Comparison of ENCODE assay signal across 1 cellular context in the genomic region with DNA sequence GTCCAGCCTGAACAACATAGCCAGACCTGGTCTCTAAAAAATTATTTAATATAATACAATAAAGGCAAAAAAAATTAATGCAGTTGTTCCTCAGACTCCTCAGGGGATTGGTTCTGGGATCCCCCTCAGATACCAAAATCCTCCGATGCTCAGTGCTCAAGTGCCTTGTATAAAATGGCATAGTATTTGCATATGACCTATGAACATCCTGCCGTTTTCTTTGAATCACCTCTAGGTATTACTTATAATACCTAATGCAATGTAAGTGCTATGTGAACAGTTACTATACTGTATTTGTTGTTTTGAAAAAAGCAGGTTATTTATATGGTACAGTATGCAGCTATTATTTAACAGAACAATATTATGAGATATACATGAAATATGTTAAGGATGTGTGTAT.
TF ChIP-seq lines count a peak whose summit lies in the region.

No MANE protein-coding gene starts in this region.

TF ChIP-seq in GM12878, 131 proteins besides CTCF, POLR2A, EP300 and RAD21 (continued from another document):
- TF ChIP-seq HDAC2 (IDR thresholded peaks at IDR 0.05), result no peak
- TF ChIP-seq, protein P1, sequence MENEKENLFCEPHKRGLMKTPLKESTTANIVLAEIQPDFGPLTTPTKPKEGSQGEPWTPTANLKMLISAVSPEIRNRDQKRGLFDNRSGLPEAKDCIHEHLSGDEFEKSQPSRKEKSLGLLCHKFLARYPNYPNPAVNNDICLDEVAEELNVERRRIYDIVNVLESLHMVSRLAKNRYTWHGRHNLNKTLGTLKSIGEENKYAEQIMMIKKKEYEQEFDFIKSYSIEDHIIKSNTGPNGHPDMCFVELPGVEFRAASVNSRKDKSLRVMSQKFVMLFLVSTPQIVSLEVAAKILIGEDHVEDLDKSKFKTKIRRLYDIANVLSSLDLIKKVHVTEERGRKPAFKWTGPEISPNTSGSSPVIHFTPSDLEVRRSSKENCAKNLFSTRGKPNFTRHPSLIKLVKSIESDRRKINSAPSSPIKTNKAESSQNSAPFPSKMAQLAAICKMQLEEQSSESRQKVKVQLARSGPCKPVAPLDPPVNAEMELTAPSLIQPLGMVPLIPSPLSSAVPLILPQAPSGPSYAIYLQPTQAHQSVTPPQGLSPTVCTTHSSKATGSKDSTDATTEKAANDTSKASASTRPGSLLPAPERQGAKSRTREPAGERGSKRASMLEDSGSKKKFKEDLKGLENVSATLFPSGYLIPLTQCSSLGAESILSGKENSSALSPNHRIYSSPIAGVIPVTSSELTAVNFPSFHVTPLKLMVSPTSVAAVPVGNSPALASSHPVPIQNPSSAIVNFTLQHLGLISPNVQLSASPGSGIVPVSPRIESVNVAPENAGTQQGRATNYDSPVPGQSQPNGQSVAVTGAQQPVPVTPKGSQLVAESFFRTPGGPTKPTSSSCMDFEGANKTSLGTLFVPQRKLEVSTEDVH (IDR thresholded peaks at IDR 0.05; ENCODE audit: low read depth, partially characterized antibody), result no peak
- TF ChIP-seq NR2C1 (IDR thresholded peaks at IDR 0.05), result no peak
- no peak for TF ChIP-seq PML (IDR thresholded peaks at IDR 0.05; ENCODE audit: low read length)
- TF ChIP-seq ESRRA (IDR thresholded peaks at IDR 0.05; ENCODE audit: low read length), result no peak
- no peak for TF ChIP-seq ZBED1 (IDR thresholded peaks at IDR 0.05; ENCODE audit: borderline replicate concordance)
- TF ChIP-seq MEF2A (IDR thresholded peaks at IDR 0.05; ENCODE audit: insufficient read depth, low read depth, low read length), result no peak
- no peak for TF ChIP-seq POLR2AphosphoS2 (IDR thresholded peaks at IDR 0.05; ENCODE audit: low read depth, low read length)
- no peak for TF ChIP-seq ZBTB33 (IDR thresholded peaks at IDR 0.05)
- no peak for TF ChIP-seq EED (IDR thresholded peaks at IDR 0.05; ENCODE audit: low read depth)
- no peak for TF ChIP-seq MYC (IDR thresholded peaks at IDR 0.05; ENCODE audit: insufficient read depth, insufficient read length, insufficient replicate concordance, low read length, severe bottlenecking)
- TF ChIP-seq KAT2A (conservative IDR thresholded peaks at IDR 0.05; ENCODE audit: control insufficient read depth, low read depth, low read length), result no peak
- no peak for TF ChIP-seq POU2F2 (IDR thresholded peaks at IDR 0.05; ENCODE audit: borderline replicate concordance, low read depth, low read length)
- no peak for TF ChIP-seq ZNF384 (IDR thresholded peaks at IDR 0.05; ENCODE audit: borderline replicate concordance, low read depth, low read length)
- no peak for TF ChIP-seq KLF5 (IDR thresholded peaks at IDR 0.05; ENCODE audit: partially characterized antibody)
- no peak for TF ChIP-seq TARDBP (IDR thresholded peaks at IDR 0.05; ENCODE audit: borderline replicate concordance)
- TF ChIP-seq, protein P2, sequence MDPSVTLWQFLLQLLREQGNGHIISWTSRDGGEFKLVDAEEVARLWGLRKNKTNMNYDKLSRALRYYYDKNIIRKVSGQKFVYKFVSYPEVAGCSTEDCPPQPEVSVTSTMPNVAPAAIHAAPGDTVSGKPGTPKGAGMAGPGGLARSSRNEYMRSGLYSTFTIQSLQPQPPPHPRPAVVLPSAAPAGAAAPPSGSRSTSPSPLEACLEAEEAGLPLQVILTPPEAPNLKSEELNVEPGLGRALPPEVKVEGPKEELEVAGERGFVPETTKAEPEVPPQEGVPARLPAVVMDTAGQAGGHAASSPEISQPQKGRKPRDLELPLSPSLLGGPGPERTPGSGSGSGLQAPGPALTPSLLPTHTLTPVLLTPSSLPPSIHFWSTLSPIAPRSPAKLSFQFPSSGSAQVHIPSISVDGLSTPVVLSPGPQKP (IDR thresholded peaks at IDR 0.05; ENCODE audit: low read depth, low read length), result no peak
